ENCODE assay signal across 8 cellular contexts in genomic region chr14:80930836-80931389, GRCh38. TPM values are rescaled to one million over a fixed set of nuclear protein-coding genes. Genes with fewer than 3 reads are reported as not detected.
DNase-seq lines count a peak whose midpoint lies in the region; ATAC-seq and TF ChIP-seq lines count a peak whose summit lies in the region.

No MANE protein-coding gene starts in this region.

- in situ Hi-C loops in astrocyte of the cerebellum (cut with HindIII; ENCODE audit: low sequenced_read_pairs) = no loop called here

- H3K9me3 ChIP-seq in Peyer's patch = no peaks in the 10 kb centered on the region
- no peaks in the 10 kb centered on the region for H3K9me3 ChIP-seq in skeletal muscle satellite cell (replicated peaks; ENCODE audit: low read length)

- DNase-seq in AG08396 (ENCODE audit: low spot score) (peak; percentile 28), Peyer's patch (peak in 2 of 3 donors; percentile 61 to 69), astrocyte of the cerebellum (ENCODE audit: low read depth) (peak; percentile 63), putamen (ENCODE audit: low spot score) (no peak), NCI-H2081 (lab: John Stamatoyannopoulos, UW) (no peak)

- ATAC-seq in GM18867 (IDR thresholded peaks at IDR 0.05; ENCODE audit: unreplicated experiment) (peak; percentile 97), HG03045 (IDR thresholded peaks at IDR 0.05; ENCODE audit: unreplicated experiment) (peak; percentile 98)

- no peak for TF ChIP-seq POLR2A in Peyer's patch (IDR thresholded peaks at IDR 0.05)

- peak overlapping the region; percentile 29 for H3K9ac ChIP-seq in skeletal muscle satellite cell (ENCODE audit: low read depth, low read length)

- H3K4me1 ChIP-seq in Peyer's patch = peaks cover 0 to 7% (median 2%) of the 10 kb centered on the region in 4 donors
- H3K4me1 ChIP-seq in skeletal muscle satellite cell (ENCODE audit: control insufficient read depth, insufficient read depth, low read length) = peaks cover 35% of the 10 kb centered on the region

- H3K27ac ChIP-seq in Peyer's patch = peak overlapping the region; percentile 2 to 54 (median 52)

- H3K27me3 ChIP-seq in Peyer's patch (no peaks in the 10 kb centered on the region), skeletal muscle satellite cell (ENCODE audit: control insufficient read depth, insufficient read depth, low read length) (no peaks in the 10 kb centered on the region)

- peak overlapping the region; percentile 66 for H3K4me2 ChIP-seq in skeletal muscle satellite cell (ENCODE audit: low read length)

- H3K36me3 ChIP-seq in Peyer's patch = no peaks in the 10 kb centered on the region
- no peaks in the 10 kb centered on the region for H3K36me3 ChIP-seq in skeletal muscle satellite cell (ENCODE audit: insufficient read depth, low read length)

- TF ChIP-seq CTCF in Peyer's patch (IDR thresholded peaks at IDR 0.05) (no peak), astrocyte of the cerebellum (IDR thresholded peaks at IDR 0.05; ENCODE audit: low read depth, low read length, missing control alignments) (no peak)

- H3K4me3 ChIP-seq in Peyer's patch (no peak overlapping the region), astrocyte of the cerebellum (ENCODE audit: low read depth, low read length) (no peak overlapping the region), skeletal muscle satellite cell (ENCODE audit: low read length) (peak overlapping the region; percentile 2)

RNA-seq across cellular contexts. Expression of gene CEP128, which starts 10.6 kb away (rescaled TPM):
- total RNA-seq in Peyer's patch = 10 to 100 TPM in 1 of 4 donors, 1 to 10 TPM in 3; 5.9 to 51.2 (median 6.7) TPM
- total RNA-seq in skeletal muscle satellite cell (2012; rRNA removed) = 4.6 and 5.8 TPM in 2 replicates

RNA-seq across cellular contexts. Expression of gene TSHR, which starts 24.5 kb away (rescaled TPM):
- total RNA-seq in Peyer's patch = not detected
- total RNA-seq in skeletal muscle satellite cell (2012; rRNA removed) = not detected in 2 replicates

Comparison
In these comparisons a context has a peak if more than half of its experiments do, and no peak if none do; other contexts are left out.
1. DNase-seq: peak in AG08396 (single experiment), Peyer's patch (2 of 3) and astrocyte of the cerebellum (single experiment); none in putamen (single experiment) and NCI-H2081 (0 of 2).